In genomic region chrX:132748909-132749308, GRCh38 we compare ENCODE assay signal across 21 cellular contexts.
"Had no signal": no experiment of that assay in that cellular context is flagged by ENCODE, and none has a peak within 500 bp of the region (broad histone marks: within the 10 kb centered on the region; RNA-seq: fewer than 3 reads in every experiment).

No MANE protein-coding gene starts in this region.

- H3K4me1 Mint-ChIP-seq: activated naive CD4-positive, alpha-beta T cell treated with anti-CD3 and anti-CD28 coated beads, Interleukin-2, amount 50 U/mL, for 24 hours had no signal

- H3K27ac Mint-ChIP-seq: activated CD8-positive, alpha-beta T cell treated with anti-CD3 and anti-CD28 coated beads, Interleukin-2, amount 10 ng/mL, durations not matched to agents 7 days and 5 days; activated naive CD4-positive, alpha-beta T cell treated with anti-CD3 and anti-CD28 coated beads, Interleukin-2, amount 50 U/mL, for 24 hours; T-cell had no signal

- H3K4me3 Mint-ChIP-seq: activated CD8-positive, alpha-beta T cell treated with anti-CD3 and anti-CD28 coated beads, Interleukin-2, amount 10 ng/mL, durations not matched to agents 7 days and 5 days; activated naive CD4-positive, alpha-beta T cell treated with anti-CD3 and anti-CD28 coated beads, Interleukin-2, amount 50 U/mL, for 24 hours; T-cell had no signal

- ATAC-seq: activated CD8-positive, alpha-beta T cell treated with anti-CD3 and anti-CD28 coated beads, Interleukin-2, amount 10 ng/mL, durations not matched to agents 7 days and 5 days; PC-3; T-cell had no signal

- FAIRE-seq: bronchial epithelial cell had no signal

- H3K36me3 Mint-ChIP-seq: activated naive CD4-positive, alpha-beta T cell treated with anti-CD3 and anti-CD28 coated beads, Interleukin-2, amount 50 U/mL, for 24 hours; T-cell had no signal

- DNase-seq: activated CD4-positive, alpha-beta T cell treated with anti-CD3 and anti-CD28 coated beads for 4 hours; activated CD4-positive, alpha-beta T cell treated with anti-CD3 and anti-CD28 coated beads, Interleukin-2, amount 50 U/mL, for 4 hours; activated CD8-positive, alpha-beta memory T cell treated with anti-CD3 and anti-CD28 coated beads, Interleukin-2, amount 50 U/mL, for 48 hours; activated CD8-positive, alpha-beta T cell treated with anti-CD3 and anti-CD28 coated beads, Interleukin-2, amount 10 ng/mL, durations not matched to agents 7 days and 5 days; activated naive CD4-positive, alpha-beta T cell; activated T-cell treated with anti-CD3 and anti-CD28 coated beads, Interleukin-2, amount 50 U/mL, for 1 hour; aorta; central memory CD4-positive, alpha-beta T cell; KG1; NCI-H1048; NCI-H146; NCI-H187 treated with DMSO at 0.1 percent for 48 hours; NCI-H345; NCI-H510A; PC-3; SHP77 treated with DMSO at 0.1 percent for 48 hours; T-cell had no signal

- H3K4me3 ChIP-seq: SK-N-MC had no signal

- H3K27ac ChIP-seq: SK-N-MC, VCaP had no signal

- H3K9me3 Mint-ChIP-seq: activated naive CD4-positive, alpha-beta T cell treated with anti-CD3 and anti-CD28 coated beads, Interleukin-2, amount 50 U/mL, for 24 hours; T-cell had no signal
